Comparison of ENCODE assay signal across 8 cellular contexts in the genomic region with DNA sequence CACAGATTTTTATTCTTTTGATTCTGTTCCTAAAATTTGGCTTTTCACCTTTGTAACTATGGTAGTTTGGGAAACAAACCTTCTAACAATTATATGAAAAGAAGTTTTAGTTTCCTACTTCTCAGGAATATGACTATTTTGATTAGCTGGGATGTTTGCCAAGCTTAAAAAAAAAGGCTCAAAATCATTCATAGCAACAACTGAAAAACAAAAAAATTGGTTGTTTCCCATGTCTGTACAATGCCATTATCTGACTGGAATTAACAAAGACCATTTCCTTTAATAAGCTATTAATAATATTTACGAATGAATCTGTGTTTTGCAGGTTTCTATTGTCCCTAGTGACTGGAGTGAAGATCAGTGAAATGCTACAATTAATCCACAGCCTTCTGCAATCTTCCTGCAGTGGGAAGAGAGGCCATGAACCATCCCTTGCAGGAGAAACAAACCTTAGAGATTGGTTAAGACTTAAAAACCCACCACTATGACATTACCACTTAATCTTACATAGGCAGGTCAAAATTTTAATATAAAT. TPM values are rescaled to one million over a fixed set of nuclear protein-coding genes. Genes with fewer than 3 reads are reported as not detected.
DNase-seq lines count a peak whose midpoint lies in the region; ATAC-seq, FAIRE-seq and TF ChIP-seq lines count a peak whose summit lies in the region.

No MANE protein-coding gene starts in this region.

- no peaks in the 10 kb centered on the region for H3K27me3 ChIP-seq in keratinocyte (ENCODE audit: control insufficient read depth, extremely low read depth, insufficient read depth, low read length)
- H3K27me3 ChIP-seq in stomach smooth muscle (ENCODE audit: control insufficient read depth in 1 of 2, insufficient read depth in 2 of 2, low read length in 2 of 2), result no peaks in the 10 kb centered on the region

- dilution Hi-C loops in keratinocyte (cut with MboI; ENCODE audit: extremely low pct_ligation_motif_present, low sequenced_read_pairs), result no loop called here

- peak overlapping the region; percentile 57 for H3K4me3 Mint-ChIP-seq in activated naive CD4-positive, alpha-beta T cell treated with anti-CD3 and anti-CD28 coated beads for 36 hours
- H3K4me3 Mint-ChIP-seq in activated T-helper 17 cell treated with anti-CD3 and anti-CD28 coated beads, Interleukin-2, amount 50 U/mL, for 72 hours, result peak overlapping the region; percentile 99

- no peak overlapping the region for H2AFZ ChIP-seq in keratinocyte (ENCODE audit: control insufficient read depth, low read length)

- H3K4me3 ChIP-seq in keratinocyte (ENCODE audit: control insufficient read depth in 2 of 3, extremely low read depth in 1 of 3, insufficient read depth in 2 of 3, low read depth in 1 of 3, low read length in 3 of 3) (peak overlapping the region; percentile 30 to 78 (median 71)), stomach smooth muscle (ENCODE audit: low read length in 2 of 2) (peak overlapping the region; percentile 66 to 92)

- TF ChIP-seq CTCF in keratinocyte (optimal IDR thresholded peaks at IDR 0.05 in 1 of 3, IDR thresholded peaks at IDR 0.05 in 1 of 3, conservative IDR thresholded peaks at IDR 0.05 in 1 of 3; ENCODE audit: extremely low read depth in 1 of 3, insufficient read depth in 2 of 3, low read length in 3 of 3), result no peak

- no peaks in the 10 kb centered on the region for H3K9me3 ChIP-seq in keratinocyte (ENCODE audit: control insufficient read depth, low read depth, low read length)
- H3K9me3 ChIP-seq in stomach smooth muscle (ENCODE audit: control insufficient read depth in 2 of 2, low read length in 2 of 2), result no peaks in the 10 kb centered on the region

- H3K27ac ChIP-seq in keratinocyte (ENCODE audit: control insufficient read depth, insufficient read depth, low read length) (peak overlapping the region; percentile 37), stomach smooth muscle (ENCODE audit: low read length) (no peak overlapping the region)

- H3K36me3 ChIP-seq in keratinocyte (ENCODE audit: control insufficient read depth in 2 of 2, extremely low read depth in 1 of 2, insufficient read depth in 2 of 2, low read length in 2 of 2) (no peaks in the 10 kb centered on the region), stomach smooth muscle (ENCODE audit: control insufficient read depth in 2 of 2, insufficient read depth in 2 of 2, low read length in 2 of 2) (peaks cover 2 to 3% of the 10 kb centered on the region in 2 donors)

- H4K20me1 ChIP-seq in keratinocyte (ENCODE audit: control insufficient read depth, extremely low read depth, insufficient read depth, low read length), result peaks cover 14% of the 10 kb centered on the region

- H3K4me2 ChIP-seq in keratinocyte (ENCODE audit: control insufficient read depth, extremely low read depth, insufficient read depth, low read depth, low read length), result peak overlapping the region; percentile 91

- no peaks in the 10 kb centered on the region for H3K27me3 Mint-ChIP-seq in activated naive CD4-positive, alpha-beta T cell treated with anti-CD3 and anti-CD28 coated beads for 36 hours (ENCODE audit: low read depth)
- no peaks in the 10 kb centered on the region for H3K27me3 Mint-ChIP-seq in activated T-helper 17 cell treated with anti-CD3 and anti-CD28 coated beads, Interleukin-2, amount 50 U/mL, for 72 hours

- H3K27ac Mint-ChIP-seq in activated naive CD4-positive, alpha-beta T cell treated with anti-CD3 and anti-CD28 coated beads for 36 hours, result no peak overlapping the region
- H3K27ac Mint-ChIP-seq in activated T-helper 17 cell treated with anti-CD3 and anti-CD28 coated beads, Interleukin-2, amount 50 U/mL, for 72 hours, result peak overlapping the region; percentile 13

- peaks cover 28% of the 10 kb centered on the region for H3K9me3 Mint-ChIP-seq in activated naive CD4-positive, alpha-beta T cell treated with anti-CD3 and anti-CD28 coated beads for 36 hours
- H3K9me3 Mint-ChIP-seq in activated T-helper 17 cell treated with anti-CD3 and anti-CD28 coated beads, Interleukin-2, amount 50 U/mL, for 72 hours, result no peaks in the 10 kb centered on the region

- peaks cover 32% of the 10 kb centered on the region for H3K4me1 ChIP-seq in keratinocyte (ENCODE audit: control insufficient read depth, extremely low read depth, insufficient read depth, low read length)
- H3K4me1 ChIP-seq in stomach smooth muscle (ENCODE audit: control insufficient read depth, insufficient read depth, low read length), result peaks cover 26% of the 10 kb centered on the region

- peaks cover 50% of the 10 kb centered on the region for H3K4me1 Mint-ChIP-seq in activated naive CD4-positive, alpha-beta T cell treated with anti-CD3 and anti-CD28 coated beads for 36 hours (ENCODE audit: low read depth)
- H3K4me1 Mint-ChIP-seq in activated T-helper 17 cell treated with anti-CD3 and anti-CD28 coated beads, Interleukin-2, amount 50 U/mL, for 72 hours, result peaks cover 28% of the 10 kb centered on the region

- DNase-seq in activated naive CD4-positive, alpha-beta T cell treated with anti-CD3 and anti-CD28 coated beads for 36 hours, result no peak
- no peak for DNase-seq in activated naive CD4-positive, alpha-beta T cell treated with Interleukin-2 at 50 U/mL for 16 hours
- DNase-seq in keratinocyte (ENCODE audit: low read depth, low spot score) (no peak), hippocampal formation (lab: John Stamatoyannopoulos, UW) (no peak), cerebellar cortex (ENCODE audit: low spot score) (no peak)

- no peaks in the 10 kb centered on the region for H3K9me1 ChIP-seq in keratinocyte (ENCODE audit: control insufficient read depth, extremely low read depth, insufficient read depth, low read length)

- intact Hi-C loops in activated naive CD4-positive, alpha-beta T cell treated with anti-CD3 and anti-CD28 coated beads for 36 hours (cut with micrococcal nuclease), result loop anchor here (10.0 kb wide), 1 partner anchor 1966 kb away; the partner anchor contains the start of gene C7orf25

- FAIRE-seq in keratinocyte (lab: Jason Lieb, UNC), result no peak

- peaks cover 65% of the 10 kb centered on the region for H3K79me2 ChIP-seq in keratinocyte (ENCODE audit: control insufficient read depth, insufficient read depth, low read length)

- CTCF ChIA-PET in activated naive CD4-positive, alpha-beta T cell treated with anti-CD3 and anti-CD28 coated beads for 36 hours (lab: Charles Lee), result interaction anchor here (0.8 to 4.5 kb wide), 5 partner anchors 19 to 254 kb away, joined by 3 to 49 read pairs (median 3); no protein-coding TSS in a partner anchor

- H3K36me3 Mint-ChIP-seq in activated naive CD4-positive, alpha-beta T cell treated with anti-CD3 and anti-CD28 coated beads for 36 hours (ENCODE audit: low read depth), result peaks cover 47% of the 10 kb centered on the region
- H3K36me3 Mint-ChIP-seq in activated T-helper 17 cell treated with anti-CD3 and anti-CD28 coated beads, Interleukin-2, amount 50 U/mL, for 72 hours (ENCODE audit: low read depth), result peaks cover 84% of the 10 kb centered on the region

- H3K9ac ChIP-seq in keratinocyte (ENCODE audit: control insufficient read depth, extremely low read depth, insufficient read depth, low read length), result no peak overlapping the region
- peak overlapping the region in 1 of 2 donors; percentile 43 for H3K9ac ChIP-seq in stomach smooth muscle (ENCODE audit: low read length in 2 of 2)

- ATAC-seq in activated T-helper 17 cell treated with anti-CD3 and anti-CD28 coated beads, Interleukin-2, amount 50 U/mL, for 72 hours (replicated peaks), result no peak
- ATAC-seq in HG02884 (IDR thresholded peaks at IDR 0.05; ENCODE audit: unreplicated experiment), result no peak

RNA-seq across cellular contexts. Expression of gene PURB, which starts 4.2 kb away (rescaled TPM):
- 10 to 100 TPM; 12.9 to 13.1 TPM for total RNA-seq in activated naive CD4-positive, alpha-beta T cell treated with anti-CD3 and anti-CD28 coated beads for 36 hours
- 10 to 100 TPM; 22.5 to 24.5 TPM for total RNA-seq in activated T-helper 17 cell treated with anti-CD3 and anti-CD28 coated beads, Interleukin-2, amount 50 U/mL, for 72 hours
- polyA plus RNA-seq in keratinocyte, result 5.1 to 7.7 TPM (median 5.7 TPM) in 3 replicates
- polyA plus RNA-seq in keratinocyte (2011; ENCODE audit: low read depth), result 6.2 TPM
- polyA plus RNA-seq in keratinocyte (2011; cell fraction: cytosol; rRNA removed), result 5.3 and 9.5 TPM in 2 replicates
- 8.4 and 10.7 TPM in 2 replicates for polyA plus RNA-seq in keratinocyte (2011; cell fraction: nucleus; rRNA removed)
- 11.6 and 12.4 TPM in 2 replicates for polyA plus RNA-seq in keratinocyte (2012; ENCODE audit: low replicate concordance)
- 3.9 to 9.6 TPM (median 4.3 TPM) in 3 replicates for polyA minus RNA-seq in keratinocyte
- polyA minus RNA-seq in keratinocyte (2011; cell fraction: cytosol; rRNA and poly(A)+ RNA removed), result 10.7 TPM
- 9.0 and 17.5 TPM in 2 replicates for polyA minus RNA-seq in keratinocyte (2011; cell fraction: nucleus; rRNA and poly(A)+ RNA removed)

RNA-seq across cellular contexts. Expression of gene H2AZ2, which starts 33.2 kb away (rescaled TPM):
- total RNA-seq in activated naive CD4-positive, alpha-beta T cell treated with anti-CD3 and anti-CD28 coated beads for 36 hours, result 100 to 1,000 TPM; 344 to 361 TPM
- total RNA-seq in activated T-helper 17 cell treated with anti-CD3 and anti-CD28 coated beads, Interleukin-2, amount 50 U/mL, for 72 hours, result 100 to 1,000 TPM; 156 to 157 TPM
- polyA plus RNA-seq in keratinocyte, result 62.6 to 139 TPM (median 131 TPM) in 3 replicates
- polyA plus RNA-seq in keratinocyte (2011; ENCODE audit: low read depth), result 54.4 TPM
- 79.9 and 107 TPM in 2 replicates for polyA plus RNA-seq in keratinocyte (2011; cell fraction: cytosol; rRNA removed)
- 30.9 and 39.7 TPM in 2 replicates for polyA plus RNA-seq in keratinocyte (2011; cell fraction: nucleus; rRNA removed)
- 58.6 and 129 TPM in 2 replicates for polyA plus RNA-seq in keratinocyte (2012; ENCODE audit: low replicate concordance)
- 47.6 to 84.5 TPM (median 48.3 TPM) in 3 replicates for polyA minus RNA-seq in keratinocyte
- 26.1 TPM for polyA minus RNA-seq in keratinocyte (2011; cell fraction: cytosol; rRNA and poly(A)+ RNA removed)
- polyA minus RNA-seq in keratinocyte (2011; cell fraction: nucleus; rRNA and poly(A)+ RNA removed), result 7.8 and 23.9 TPM in 2 replicates
